12 cellular contexts compared by ENCODE assay signal in the genomic region with DNA sequence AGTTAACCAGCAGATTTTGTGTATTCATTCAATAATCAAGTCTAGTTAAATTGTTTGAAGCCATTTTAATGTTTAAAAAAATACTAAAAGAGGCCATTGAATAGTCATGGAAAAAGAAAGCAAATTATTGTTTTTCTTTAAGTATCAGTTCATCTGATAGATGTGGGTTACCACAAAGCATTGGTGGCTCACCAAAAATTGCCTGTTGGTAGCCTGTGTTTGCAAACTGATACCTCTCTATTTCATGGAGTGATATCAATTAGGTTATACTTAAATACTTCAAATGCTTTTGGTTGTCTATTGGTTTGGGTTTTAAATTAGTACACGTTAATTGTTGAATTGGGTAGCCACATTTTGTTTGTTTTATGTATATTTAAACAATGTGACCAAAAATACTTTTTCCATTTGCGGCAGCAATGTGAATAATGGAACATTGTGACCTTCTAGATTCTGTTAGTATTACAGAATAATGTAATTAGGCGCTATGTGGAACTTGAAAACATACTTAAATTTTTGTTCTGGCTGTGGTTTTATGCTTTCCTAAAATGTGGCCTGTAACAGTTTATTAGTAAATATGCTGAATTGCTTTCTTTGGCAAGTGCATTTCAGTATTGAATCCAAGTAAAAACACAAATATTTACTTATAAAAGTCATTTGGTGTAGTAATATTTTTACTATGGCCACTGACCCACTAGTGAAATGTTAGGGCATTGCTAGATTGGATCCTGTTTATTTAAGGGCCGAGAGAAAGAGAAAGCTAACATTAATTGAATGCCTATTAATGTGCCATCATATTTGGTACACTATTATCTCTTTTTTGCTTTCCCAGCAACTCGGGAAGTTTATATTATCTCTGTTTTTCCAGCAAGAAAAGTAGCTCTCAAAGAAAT. TPM values are rescaled to one million over a fixed set of nuclear protein-coding genes. Genes with fewer than 3 reads are reported as not detected.
DNase-seq lines count a peak whose midpoint lies in the region; ATAC-seq and TF ChIP-seq lines count a peak whose summit lies in the region.
"Had no signal": no experiment of that assay in that cellular context is flagged by ENCODE, and none has a peak within 500 bp of the region (broad histone marks: within the 10 kb centered on the region; RNA-seq: fewer than 3 reads in every experiment).

No MANE protein-coding gene starts in this region.

- H3K27me3 Mint-ChIP-seq in immature natural killer cell (ENCODE audit: low read depth in 3 of 3): no peaks in the 10 kb centered on the region

- H3K4me1 ChIP-seq in upper lobe of left lung: peaks cover 21 to 33% (median 23%) of the 10 kb centered on the region in 4 donors

- no peaks in the 10 kb centered on the region for H3K36me3 Mint-ChIP-seq in immature natural killer cell

- peak overlapping the region; percentile 37 to 78 (median 64) for H3K27ac Mint-ChIP-seq in immature natural killer cell

- peak overlapping the region in 3 of 4 donors; percentile 15 to 52 (median 49) for H3K27ac ChIP-seq in upper lobe of left lung

- peak; percentile 55 for DNase-seq in activated naive CD4-positive, alpha-beta T cell treated with Interleukin-2 at 50 U/mL for 16 hours
- no peak for DNase-seq in activated naive CD4-positive, alpha-beta T cell (lab: John Stamatoyannopoulos, UW)
- DNase-seq in activated effector memory CD4-positive, alpha-beta T cell treated with anti-CD3 and anti-CD28 coated beads, Interleukin-2, amount 50 U/mL, for 16 hours: peak; percentile 75
- peak; percentile 37 to 46 (median 43) for DNase-seq in immature natural killer cell
- no peak for DNase-seq in upper lobe of left lung
- no peak for DNase-seq in AG08395 (ENCODE audit: low spot score)
- DNase-seq in NCI-H524 treated with DMSO at 0.1 percent for 48 hours (lab: John Stamatoyannopoulos, UW): no peak
- DNase-seq: HFFc6, Kasumi-1 had no signal

- no peaks in the 10 kb centered on the region for H3K27me3 ChIP-seq in upper lobe of left lung
- H3K27me3 ChIP-seq: adrenal gland had no signal

- peaks cover 0 to 3% (median 0%) of the 10 kb centered on the region in 4 donors for H3K36me3 ChIP-seq in upper lobe of left lung
- H3K36me3 ChIP-seq: adrenal gland had no signal

- no peaks in the 10 kb centered on the region for H3K9me3 ChIP-seq in upper lobe of left lung
- H3K9me3 ChIP-seq: adrenal gland had no signal

- H3K4me3 Mint-ChIP-seq in immature natural killer cell: peak overlapping the region in 4 of 5 donors; percentile 8 to 42 (median 28)
- H3K4me3 Mint-ChIP-seq: HFFc6 had no signal

- TF ChIP-seq CTCF in upper lobe of left lung (IDR thresholded peaks at IDR 0.05): no peak

- H3K4me1 Mint-ChIP-seq in immature natural killer cell: peaks cover 33 to 53% of the 10 kb centered on the region in 2 donors

- no peak for ATAC-seq in upper lobe of left lung (ENCODE audit: low FRiP score in 2 of 2)
- ATAC-seq in HG03565 (IDR thresholded peaks at IDR 0.05; ENCODE audit: unreplicated experiment): no peak

- no peak overlapping the region for H3K4me3 ChIP-seq in upper lobe of left lung
- H3K4me3 ChIP-seq: adrenal gland had no signal

- 51% methylated on average over 5 of the region's 5 CpGs for WGBS in upper lobe of left lung, 2 donors

- no peak for TF ChIP-seq EP300 in upper lobe of left lung (IDR thresholded peaks at IDR 0.05)

- TF ChIP-seq POLR2A in upper lobe of left lung (IDR thresholded peaks at IDR 0.05): no peak

- H3K9me3 Mint-ChIP-seq in immature natural killer cell: no peaks in the 10 kb centered on the region
- H3K9me3 Mint-ChIP-seq: HFFc6 had no signal

RNA-seq across cellular contexts. Expression of gene NBL1, which starts 37.0 kb away (rescaled TPM):
- 1 to 10 TPM in 1 of 3 donors, under 1 TPM in 1, not detected in 1; 0.44 to 2.7 TPM for polyA plus RNA-seq in immature natural killer cell
- 100 to 1,000 TPM in 3 of 6 donors, 10 to 100 TPM in 3; 40.9 to 190 (median 105) TPM for total RNA-seq in upper lobe of left lung
- total RNA-seq: OCI-LY7 had no signal

RNA-seq across cellular contexts. Expression of gene HTR6, which starts 57.6 kb away (rescaled TPM):
- polyA plus RNA-seq in immature natural killer cell: not detected
- total RNA-seq in upper lobe of left lung: not detected
- total RNA-seq: adrenal gland, HFFc6, OCI-LY7 had no signal
- polyA plus RNA-seq: adrenal gland had no signal

Comparison
In these comparisons a context has a peak if more than half of its experiments do, and no peak if none do; other contexts are left out.
1. DNase-seq: peak in activated naive CD4-positive, alpha-beta T cell treated with Interleukin-2 at 50 U/mL for 16 hours (single experiment), activated effector memory CD4-positive, alpha-beta T cell treated with anti-CD3 and anti-CD28 coated beads, Interleukin-2, amount 50 U/mL, for 16 hours (single experiment) and immature natural killer cell (3 of 3); none in activated naive CD4-positive, alpha-beta T cell (0 of 4), upper lobe of left lung (0 of 2), AG08395 (single experiment) and NCI-H524 treated with DMSO at 0.1 percent for 48 hours (single experiment).